12 cellular contexts compared by ENCODE assay signal in the genomic region with DNA sequence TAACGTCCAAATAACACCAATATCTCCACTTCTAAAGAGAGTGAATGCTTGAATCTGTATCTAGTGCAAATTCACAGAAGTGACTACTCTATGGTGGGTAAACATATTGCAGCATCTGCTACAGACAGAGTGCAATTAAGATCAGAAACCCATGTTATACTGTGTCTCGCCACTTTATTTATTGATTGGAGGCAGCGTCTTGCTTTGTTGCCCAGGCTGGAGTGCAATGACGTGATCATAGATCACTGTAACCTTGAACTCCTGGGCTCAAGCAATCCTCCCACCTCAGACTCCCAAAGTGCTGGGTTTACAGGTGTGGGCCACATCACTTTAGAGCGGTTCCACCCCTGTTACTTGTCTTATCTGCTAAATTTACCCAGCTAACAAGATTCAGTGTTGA. TPM values are rescaled to one million over a fixed set of nuclear protein-coding genes. Genes with fewer than 3 reads are reported as not detected.
DNase-seq lines count a peak whose midpoint lies in the region; ATAC-seq, FAIRE-seq and TF ChIP-seq lines count a peak whose summit lies in the region.
"Had no signal": no experiment of that assay in that cellular context is flagged by ENCODE, and none has a peak within 500 bp of the region (broad histone marks: within the 10 kb centered on the region; RNA-seq: fewer than 3 reads in every experiment).

No MANE protein-coding gene starts in this region.

- H3K9ac ChIP-seq in endothelial cell of umbilical vein (replicated peaks; ENCODE audit: extremely low read depth, insufficient read depth, low read length), result peak overlapping the region; percentile 73
- peak overlapping the region; percentile 95 for H3K9ac ChIP-seq in smooth muscle cell (ENCODE audit: low read depth)

- H3K36me3 ChIP-seq in right atrium auricular region (no peaks in the 10 kb centered on the region), left ventricle myocardium inferior (no peaks in the 10 kb centered on the region), endothelial cell of umbilical vein (ENCODE audit: control insufficient read depth in 2 of 2, extremely low read depth in 1 of 2, insufficient read depth in 2 of 2, low read length in 2 of 2) (no peaks in the 10 kb centered on the region), smooth muscle cell (ENCODE audit: low read depth) (no peaks in the 10 kb centered on the region)

- ATAC-seq in HG03457 (IDR thresholded peaks at IDR 0.05; ENCODE audit: unreplicated experiment), result no peak

- TF ChIP-seq CTCF in right atrium auricular region (IDR thresholded peaks at IDR 0.05) (no peak), left ventricle myocardium inferior (IDR thresholded peaks at IDR 0.05; ENCODE audit: borderline replicate concordance) (no peak), endothelial cell of umbilical vein (IDR thresholded peaks at IDR 0.05; ENCODE audit: extremely low read depth in 1 of 2, insufficient read depth in 1 of 2, low read depth in 1 of 2, low read length in 2 of 2) (no peak), smooth muscle cell (IDR thresholded peaks at IDR 0.05; ENCODE audit: borderline replicate concordance, insufficient read depth, poor library complexity, severe bottlenecking) (no peak)

- H4K20me1 ChIP-seq in endothelial cell of umbilical vein (replicated peaks; ENCODE audit: control insufficient read depth, extremely low read depth, insufficient read depth, low read length) (no peaks in the 10 kb centered on the region), smooth muscle cell (ENCODE audit: low read depth) (no peaks in the 10 kb centered on the region)

- no peaks in the 10 kb centered on the region for H3K9me1 ChIP-seq in endothelial cell of umbilical vein (replicated peaks; ENCODE audit: control insufficient read depth, extremely low read depth, insufficient read depth, low read length)

- dilution Hi-C loops in endothelial cell of umbilical vein (cut with MboI; ENCODE audit: extremely low pct_ligation_motif_present, low sequenced_read_pairs), result no loop called here

- DNase-seq in right atrium auricular region (ENCODE audit: low spot score) (peak; percentile 9), left ventricle myocardium inferior (no peak), RPMI7951 (ENCODE audit: low read depth) (peak; percentile 7), endothelial cell of umbilical vein (ENCODE audit: low read depth, low spot score) (no peak), smooth muscle cell (lab: John Stamatoyannopoulos, UW; ENCODE audit: unreplicated experiment) (no peak), EL (no peak), HUDEP-2 (lab: John Stamatoyannopoulos, UW; ENCODE audit: unreplicated experiment in 76 of 76) (no peak)
- DNase-seq: DMS53, H7, immature natural killer cell, NCI-H1417 had no signal

- H3K4me3 ChIP-seq in right atrium auricular region (no peak overlapping the region), left ventricle myocardium inferior (no peak overlapping the region), endothelial cell of umbilical vein (replicated peaks in 1 of 3; ENCODE audit: insufficient read depth in 1 of 3, low read depth in 1 of 3, low read length in 3 of 3) (no peak overlapping the region), smooth muscle cell (no peak overlapping the region)

- H3K79me2 ChIP-seq in endothelial cell of umbilical vein (ENCODE audit: control insufficient read depth, insufficient read depth, low read length) (no peaks in the 10 kb centered on the region), smooth muscle cell (ENCODE audit: low read depth) (no peaks in the 10 kb centered on the region)

- POLR2A ChIA-PET in endothelial cell of umbilical vein (lab: Charles Lee), result no interaction called here

- no peak overlapping the region for H3K4me2 ChIP-seq in endothelial cell of umbilical vein (ENCODE audit: insufficient read depth, low read length)
- H3K4me2 ChIP-seq in smooth muscle cell, result peak overlapping the region; percentile 47

- BruUV-seq in endothelial cell of umbilical vein (replicated peaks; lab: Mats Ljungman, UMichigan), result TSS peak; percentile 99

- no peaks in the 10 kb centered on the region for H3F3A ChIP-seq in smooth muscle cell (ENCODE audit: low read depth)

- CTCF ChIA-PET in endothelial cell of umbilical vein (lab: Charles Lee), result interaction anchor here (1.9 kb wide), 1 partner anchor 162 kb away, joined by 4 read pairs; no protein-coding TSS in a partner anchor

- intact Hi-C loops in left ventricle myocardium inferior (cut with micrococcal nuclease), result no loop called here
- intact Hi-C loops in endothelial cell of umbilical vein (cut with micrococcal nuclease), result loop anchor here (1.0 kb wide), 1 partner anchor 479 kb away; no protein-coding TSS in a partner anchor

- TF ChIP-seq POLR2A in endothelial cell of umbilical vein (IDR thresholded peaks at IDR 0.05; ENCODE audit: low read depth, low read length), result no peak

- H3K27ac ChIP-seq in right atrium auricular region (no peak overlapping the region), left ventricle myocardium inferior (replicated peaks) (no peak overlapping the region), endothelial cell of umbilical vein (ENCODE audit: insufficient read depth, low read depth, low read length) (peak overlapping the region; percentile 99), smooth muscle cell (ENCODE audit: low read depth) (peak overlapping the region; percentile 97)

- peaks cover 0 to 4% of the 10 kb centered on the region in 2 donors for H3K4me1 ChIP-seq in right atrium auricular region
- H3K4me1 ChIP-seq in left ventricle myocardium inferior, result no peaks in the 10 kb centered on the region
- peaks cover 6% of the 10 kb centered on the region for H3K4me1 ChIP-seq in endothelial cell of umbilical vein (ENCODE audit: control insufficient read depth, extremely low read depth, insufficient read depth, low read length)
- no peaks in the 10 kb centered on the region for H3K4me1 ChIP-seq in smooth muscle cell (ENCODE audit: low read depth)

- no peak for FAIRE-seq in endothelial cell of umbilical vein (lab: Jason Lieb, UNC)

- H3K9me3 ChIP-seq in right atrium auricular region, result no peaks in the 10 kb centered on the region
- no peaks in the 10 kb centered on the region for H3K9me3 ChIP-seq in left ventricle myocardium inferior (replicated peaks)
- no peaks in the 10 kb centered on the region for H3K9me3 ChIP-seq in endothelial cell of umbilical vein (replicated peaks; ENCODE audit: control insufficient read depth, insufficient read depth, low read length)
- H3K9me3 ChIP-seq in smooth muscle cell (replicated peaks; ENCODE audit: low read depth), result no peaks in the 10 kb centered on the region

- H3K27me3 ChIP-seq in right atrium auricular region, result no peaks in the 10 kb centered on the region
- no peaks in the 10 kb centered on the region for H3K27me3 ChIP-seq in left ventricle myocardium inferior (ENCODE audit: low read depth)
- H3K27me3 ChIP-seq in endothelial cell of umbilical vein (ENCODE audit: control insufficient read depth in 2 of 2, insufficient read depth in 2 of 2, low read length in 2 of 2), result no peaks in the 10 kb centered on the region
- H3K27me3 ChIP-seq in smooth muscle cell (ENCODE audit: low read depth), result no peaks in the 10 kb centered on the region

- H2AFZ ChIP-seq in endothelial cell of umbilical vein (ENCODE audit: low read depth, low read length) (no peak overlapping the region), smooth muscle cell (ENCODE audit: low read depth) (no peak overlapping the region)

- WGBS in smooth muscle cell (ENCODE audit: low lambda C conversion rate), result 98% methylated on average over 5 of the region's 5 CpGs

TF ChIP-seq in endothelial cell of umbilical vein, 7 proteins besides CTCF, POLR2A, EP300 and RAD21:
- TF ChIP-seq JUN (IDR thresholded peaks at IDR 0.05; ENCODE audit: borderline replicate concordance, insufficient read depth, insufficient read length, low read depth) (no peak), EZH2 (IDR thresholded peaks at IDR 0.05; ENCODE audit: borderline replicate concordance, low read depth, low read length, severe bottlenecking) (no peak), FOS (IDR thresholded peaks at IDR 0.05; ENCODE audit: borderline replicate concordance, insufficient read depth, low read length) (no peak)

RNA-seq across cellular contexts. Expression of gene HLCS, which starts 57.0 kb away (rescaled TPM):
- 10 to 100 TPM in 1 of 2 donors, 1 to 10 TPM in 1; 6.9 to 10.0 TPM for total RNA-seq in right atrium auricular region
- total RNA-seq in left ventricle myocardium inferior, result 5.3 TPM
- total RNA-seq in RPMI7951 (2014; rRNA removed; shearing (Covaris generic)), result 11.9 and 16.9 TPM in 2 replicates
- total RNA-seq in endothelial cell of umbilical vein, result 13.9 and 17.2 TPM in 2 replicates
- polyA plus RNA-seq in endothelial cell of umbilical vein, result 4.4 and 6.7 TPM in 2 replicates
- polyA plus RNA-seq in endothelial cell of umbilical vein (2011; cell fraction: cytosol; rRNA removed), result 5.6 and 5.7 TPM in 2 replicates
- polyA plus RNA-seq in endothelial cell of umbilical vein (2011; cell fraction: nucleus; rRNA removed), result 12.2 and 14.4 TPM in 2 replicates
- 8.3 and 9.0 TPM in 2 replicates for polyA plus RNA-seq in endothelial cell of umbilical vein (2012)
- polyA minus RNA-seq in endothelial cell of umbilical vein, result 14.4 and 20.2 TPM in 2 replicates
- 21.3 TPM for polyA minus RNA-seq in endothelial cell of umbilical vein (2011; cell fraction: cytosol; rRNA and poly(A)+ RNA removed)
- polyA minus RNA-seq in endothelial cell of umbilical vein (2011; cell fraction: nucleus; rRNA and poly(A)+ RNA removed), result 16.3 and 22.6 TPM in 2 replicates
- 17.5 and 20.6 TPM in 2 replicates for total RNA-seq in smooth muscle cell
- polyA plus RNA-seq in smooth muscle cell, result 7.5 and 13.7 TPM in 2 replicates

Comparison
In these comparisons a context has a peak if more than half of its experiments do, and no peak if none do; other contexts are left out.
1. DNase-seq: peak in right atrium auricular region (single experiment) and RPMI7951 (single experiment); none in left ventricle myocardium inferior (single experiment), endothelial cell of umbilical vein (single experiment), smooth muscle cell (single experiment), EL (single experiment) and HUDEP-2 (0 of 76).
2. H3K27ac ChIP-seq: peak in endothelial cell of umbilical vein (single experiment) and smooth muscle cell (single experiment); none in right atrium auricular region (0 of 2) and left ventricle myocardium inferior (single experiment).